Comparison of ENCODE assay signal across 1 cellular context in the genomic region with DNA sequence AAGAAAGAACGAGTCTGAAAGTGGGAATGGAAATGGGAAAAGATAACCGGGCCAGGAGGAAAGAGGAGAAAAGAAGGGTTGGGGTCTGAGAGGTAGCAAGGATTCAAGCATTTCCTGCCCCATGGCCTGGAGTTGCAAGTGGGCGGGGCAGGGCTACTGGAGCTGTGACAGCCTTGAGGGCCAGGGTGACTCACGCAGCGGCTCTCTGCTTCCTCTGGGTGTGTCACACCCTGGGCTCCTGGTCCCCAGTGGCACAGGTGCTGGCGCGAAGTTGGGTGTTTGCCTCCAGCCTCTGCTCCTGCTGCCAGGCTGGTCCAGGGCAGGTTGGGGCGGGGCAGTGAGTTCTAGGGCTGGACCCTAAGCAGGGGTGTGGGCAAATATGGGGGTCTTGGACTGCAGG.
A peak's percentile ranks its signal among the peaks of the same experiment; 100 is the strongest.
TF ChIP-seq lines count a peak whose summit lies in the region.

No MANE protein-coding gene starts in this region.

TF ChIP-seq in HEK293, 187 proteins besides CTCF, POLR2A, EP300 and RAD21 (continued from another document and continues in another):
- TF ChIP-seq ZNF354C (tag by site-specific recombination; IDR thresholded peaks at IDR 0.05; ENCODE audit: borderline replicate concordance, low read depth) = no peak
- no peak for TF ChIP-seq ZNF114 (tag by site-specific recombination; IDR thresholded peaks at IDR 0.05)
- no peak for TF ChIP-seq ZNF558 (tag by site-specific recombination; IDR thresholded peaks at IDR 0.05)
- TF ChIP-seq, protein P1, sequence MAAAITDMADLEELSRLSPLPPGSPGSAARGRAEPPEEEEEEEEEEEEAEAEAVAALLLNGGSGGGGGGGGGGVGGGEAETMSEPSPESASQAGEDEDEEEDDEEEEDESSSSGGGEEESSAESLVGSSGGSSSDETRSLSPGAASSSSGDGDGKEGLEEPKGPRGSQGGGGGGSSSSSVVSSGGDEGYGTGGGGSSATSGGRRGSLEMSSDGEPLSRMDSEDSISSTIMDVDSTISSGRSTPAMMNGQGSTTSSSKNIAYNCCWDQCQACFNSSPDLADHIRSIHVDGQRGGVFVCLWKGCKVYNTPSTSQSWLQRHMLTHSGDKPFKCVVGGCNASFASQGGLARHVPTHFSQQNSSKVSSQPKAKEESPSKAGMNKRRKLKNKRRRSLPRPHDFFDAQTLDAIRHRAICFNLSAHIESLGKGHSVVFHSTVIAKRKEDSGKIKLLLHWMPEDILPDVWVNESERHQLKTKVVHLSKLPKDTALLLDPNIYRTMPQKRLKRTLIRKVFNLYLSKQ (tag by site-specific recombination; IDR thresholded peaks at IDR 0.05; ENCODE audit: borderline replicate concordance) = no peak
- TF ChIP-seq TCF7L2 (IDR thresholded peaks at IDR 0.05; ENCODE audit: borderline replicate concordance, low read depth, low read length) = no peak
- no peak for TF ChIP-seq ZNF658 (tag by site-specific recombination; IDR thresholded peaks at IDR 0.05)
- TF ChIP-seq ZNF202 (tag by site-specific recombination; IDR thresholded peaks at IDR 0.05; ENCODE audit: borderline replicate concordance) = no peak
- TF ChIP-seq ZNF184 (tag by site-specific recombination; IDR thresholded peaks at IDR 0.05) = no peak
- no peak for TF ChIP-seq ZNF514 (tag by site-specific recombination; IDR thresholded peaks at IDR 0.05)
- TF ChIP-seq, protein P2, sequence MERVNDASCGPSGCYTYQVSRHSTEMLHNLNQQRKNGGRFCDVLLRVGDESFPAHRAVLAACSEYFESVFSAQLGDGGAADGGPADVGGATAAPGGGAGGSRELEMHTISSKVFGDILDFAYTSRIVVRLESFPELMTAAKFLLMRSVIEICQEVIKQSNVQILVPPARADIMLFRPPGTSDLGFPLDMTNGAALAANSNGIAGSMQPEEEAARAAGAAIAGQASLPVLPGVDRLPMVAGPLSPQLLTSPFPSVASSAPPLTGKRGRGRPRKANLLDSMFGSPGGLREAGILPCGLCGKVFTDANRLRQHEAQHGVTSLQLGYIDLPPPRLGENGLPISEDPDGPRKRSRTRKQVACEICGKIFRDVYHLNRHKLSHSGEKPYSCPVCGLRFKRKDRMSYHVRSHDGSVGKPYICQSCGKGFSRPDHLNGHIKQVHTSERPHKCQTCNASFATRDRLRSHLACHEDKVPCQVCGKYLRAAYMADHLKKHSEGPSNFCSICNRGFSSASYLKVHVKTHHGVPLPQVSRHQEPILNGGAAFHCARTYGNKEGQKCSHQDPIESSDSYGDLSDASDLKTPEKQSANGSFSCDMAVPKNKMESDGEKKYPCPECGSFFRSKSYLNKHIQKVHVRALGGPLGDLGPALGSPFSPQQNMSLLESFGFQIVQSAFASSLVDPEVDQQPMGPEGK (tag by site-specific recombination; IDR thresholded peaks at IDR 0.05) = peak; percentile 45
- no peak for TF ChIP-seq REPIN1 (tag by site-specific recombination; IDR thresholded peaks at IDR 0.05; ENCODE audit: low read depth)
- TF ChIP-seq, protein P3, sequence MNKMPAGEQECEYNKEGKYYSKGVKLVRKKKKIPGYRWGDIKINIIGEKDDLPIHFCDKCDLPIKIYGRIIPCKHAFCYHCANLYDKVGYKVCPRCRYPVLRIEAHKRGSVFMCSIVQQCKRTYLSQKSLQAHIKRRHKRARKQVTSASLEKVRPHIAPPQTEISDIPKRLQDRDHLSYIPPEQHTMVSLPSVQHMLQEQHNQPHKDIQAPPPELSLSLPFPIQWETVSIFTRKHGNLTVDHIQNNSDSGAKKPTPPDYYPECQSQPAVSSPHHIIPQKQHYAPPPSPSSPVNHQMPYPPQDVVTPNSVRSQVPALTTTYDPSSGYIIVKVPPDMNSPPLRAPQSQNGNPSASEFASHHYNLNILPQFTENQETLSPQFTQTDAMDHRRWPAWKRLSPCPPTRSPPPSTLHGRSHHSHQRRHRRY (tag by site-specific recombination; IDR thresholded peaks at IDR 0.05) = no peak
- TF ChIP-seq ZFHX2 (tag by site-specific recombination; conservative IDR thresholded peaks at IDR 0.05) = 0 out of 2 replicates have a peak, but pooled peaks have one; percentile 33
- no peak for TF ChIP-seq ZNF157 (tag by site-specific recombination; IDR thresholded peaks at IDR 0.05)
- no peak for TF ChIP-seq ZBTB7A (tag by site-specific recombination; IDR thresholded peaks at IDR 0.05; ENCODE audit: low read depth)
- TF ChIP-seq WT1 (tag by site-specific recombination; IDR thresholded peaks at IDR 0.05) = no peak
- TF ChIP-seq, protein P4, sequence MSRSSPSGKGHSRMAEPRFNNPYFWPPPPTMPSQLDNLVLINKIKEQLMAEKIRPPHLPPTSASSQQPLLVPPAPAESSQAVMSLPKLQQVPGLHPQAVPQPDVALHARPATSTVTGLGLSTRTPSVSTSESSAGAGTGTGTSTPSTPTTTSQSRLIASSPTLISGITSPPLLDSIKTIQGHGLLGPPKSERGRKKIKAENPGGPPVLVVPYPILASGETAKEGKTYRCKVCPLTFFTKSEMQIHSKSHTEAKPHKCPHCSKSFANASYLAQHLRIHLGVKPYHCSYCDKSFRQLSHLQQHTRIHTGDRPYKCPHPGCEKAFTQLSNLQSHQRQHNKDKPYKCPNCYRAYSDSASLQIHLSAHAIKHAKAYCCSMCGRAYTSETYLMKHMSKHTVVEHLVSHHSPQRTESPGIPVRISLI (tag by site-specific recombination; IDR thresholded peaks at IDR 0.05) = no peak
- TF ChIP-seq, protein P5, sequence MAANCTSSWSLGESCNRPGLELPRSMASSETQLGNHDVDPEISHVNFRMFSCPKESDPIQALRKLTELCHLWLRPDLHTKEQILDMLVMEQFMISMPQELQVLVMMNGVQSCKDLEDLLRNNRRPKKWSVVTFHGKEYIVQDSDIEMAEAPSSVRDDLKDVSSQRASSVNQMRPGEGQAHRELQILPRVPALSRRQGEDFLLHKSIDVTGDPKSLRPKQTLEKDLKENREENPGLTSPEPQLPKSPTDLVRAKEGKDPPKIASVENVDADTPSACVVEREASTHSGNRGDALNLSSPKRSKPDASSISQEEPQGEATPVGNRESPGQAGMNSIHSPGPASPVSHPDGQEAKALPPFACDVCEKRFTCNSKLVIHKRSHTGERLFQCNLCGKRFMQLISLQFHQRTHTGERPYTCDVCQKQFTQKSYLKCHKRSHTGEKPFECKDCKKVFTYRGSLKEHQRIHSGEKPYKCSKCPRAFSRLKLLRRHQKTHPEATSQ (tag by site-specific recombination; IDR thresholded peaks at IDR 0.05) = no peak
- no peak for TF ChIP-seq ZNF214 (tag by site-specific recombination; IDR thresholded peaks at IDR 0.05; ENCODE audit: borderline replicate concordance)
- TF ChIP-seq, protein P6, sequence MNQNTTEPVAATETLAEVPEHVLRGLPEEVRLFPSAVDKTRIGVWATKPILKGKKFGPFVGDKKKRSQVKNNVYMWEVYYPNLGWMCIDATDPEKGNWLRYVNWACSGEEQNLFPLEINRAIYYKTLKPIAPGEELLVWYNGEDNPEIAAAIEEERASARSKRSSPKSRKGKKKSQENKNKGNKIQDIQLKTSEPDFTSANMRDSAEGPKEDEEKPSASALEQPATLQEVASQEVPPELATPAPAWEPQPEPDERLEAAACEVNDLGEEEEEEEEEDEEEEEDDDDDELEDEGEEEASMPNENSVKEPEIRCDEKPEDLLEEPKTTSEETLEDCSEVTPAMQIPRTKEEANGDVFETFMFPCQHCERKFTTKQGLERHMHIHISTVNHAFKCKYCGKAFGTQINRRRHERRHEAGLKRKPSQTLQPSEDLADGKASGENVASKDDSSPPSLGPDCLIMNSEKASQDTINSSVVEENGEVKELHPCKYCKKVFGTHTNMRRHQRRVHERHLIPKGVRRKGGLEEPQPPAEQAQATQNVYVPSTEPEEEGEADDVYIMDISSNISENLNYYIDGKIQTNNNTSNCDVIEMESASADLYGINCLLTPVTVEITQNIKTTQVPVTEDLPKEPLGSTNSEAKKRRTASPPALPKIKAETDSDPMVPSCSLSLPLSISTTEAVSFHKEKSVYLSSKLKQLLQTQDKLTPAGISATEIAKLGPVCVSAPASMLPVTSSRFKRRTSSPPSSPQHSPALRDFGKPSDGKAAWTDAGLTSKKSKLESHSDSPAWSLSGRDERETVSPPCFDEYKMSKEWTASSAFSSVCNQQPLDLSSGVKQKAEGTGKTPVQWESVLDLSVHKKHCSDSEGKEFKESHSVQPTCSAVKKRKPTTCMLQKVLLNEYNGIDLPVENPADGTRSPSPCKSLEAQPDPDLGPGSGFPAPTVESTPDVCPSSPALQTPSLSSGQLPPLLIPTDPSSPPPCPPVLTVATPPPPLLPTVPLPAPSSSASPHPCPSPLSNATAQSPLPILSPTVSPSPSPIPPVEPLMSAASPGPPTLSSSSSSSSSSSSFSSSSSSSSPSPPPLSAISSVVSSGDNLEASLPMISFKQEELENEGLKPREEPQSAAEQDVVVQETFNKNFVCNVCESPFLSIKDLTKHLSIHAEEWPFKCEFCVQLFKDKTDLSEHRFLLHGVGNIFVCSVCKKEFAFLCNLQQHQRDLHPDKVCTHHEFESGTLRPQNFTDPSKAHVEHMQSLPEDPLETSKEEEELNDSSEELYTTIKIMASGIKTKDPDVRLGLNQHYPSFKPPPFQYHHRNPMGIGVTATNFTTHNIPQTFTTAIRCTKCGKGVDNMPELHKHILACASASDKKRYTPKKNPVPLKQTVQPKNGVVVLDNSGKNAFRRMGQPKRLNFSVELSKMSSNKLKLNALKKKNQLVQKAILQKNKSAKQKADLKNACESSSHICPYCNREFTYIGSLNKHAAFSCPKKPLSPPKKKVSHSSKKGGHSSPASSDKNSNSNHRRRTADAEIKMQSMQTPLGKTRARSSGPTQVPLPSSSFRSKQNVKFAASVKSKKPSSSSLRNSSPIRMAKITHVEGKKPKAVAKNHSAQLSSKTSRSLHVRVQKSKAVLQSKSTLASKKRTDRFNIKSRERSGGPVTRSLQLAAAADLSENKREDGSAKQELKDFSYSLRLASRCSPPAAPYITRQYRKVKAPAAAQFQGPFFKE (tag by site-specific recombination; IDR thresholded peaks at IDR 0.05; ENCODE audit: borderline replicate concordance) = no peak
- TF ChIP-seq, protein P7, sequence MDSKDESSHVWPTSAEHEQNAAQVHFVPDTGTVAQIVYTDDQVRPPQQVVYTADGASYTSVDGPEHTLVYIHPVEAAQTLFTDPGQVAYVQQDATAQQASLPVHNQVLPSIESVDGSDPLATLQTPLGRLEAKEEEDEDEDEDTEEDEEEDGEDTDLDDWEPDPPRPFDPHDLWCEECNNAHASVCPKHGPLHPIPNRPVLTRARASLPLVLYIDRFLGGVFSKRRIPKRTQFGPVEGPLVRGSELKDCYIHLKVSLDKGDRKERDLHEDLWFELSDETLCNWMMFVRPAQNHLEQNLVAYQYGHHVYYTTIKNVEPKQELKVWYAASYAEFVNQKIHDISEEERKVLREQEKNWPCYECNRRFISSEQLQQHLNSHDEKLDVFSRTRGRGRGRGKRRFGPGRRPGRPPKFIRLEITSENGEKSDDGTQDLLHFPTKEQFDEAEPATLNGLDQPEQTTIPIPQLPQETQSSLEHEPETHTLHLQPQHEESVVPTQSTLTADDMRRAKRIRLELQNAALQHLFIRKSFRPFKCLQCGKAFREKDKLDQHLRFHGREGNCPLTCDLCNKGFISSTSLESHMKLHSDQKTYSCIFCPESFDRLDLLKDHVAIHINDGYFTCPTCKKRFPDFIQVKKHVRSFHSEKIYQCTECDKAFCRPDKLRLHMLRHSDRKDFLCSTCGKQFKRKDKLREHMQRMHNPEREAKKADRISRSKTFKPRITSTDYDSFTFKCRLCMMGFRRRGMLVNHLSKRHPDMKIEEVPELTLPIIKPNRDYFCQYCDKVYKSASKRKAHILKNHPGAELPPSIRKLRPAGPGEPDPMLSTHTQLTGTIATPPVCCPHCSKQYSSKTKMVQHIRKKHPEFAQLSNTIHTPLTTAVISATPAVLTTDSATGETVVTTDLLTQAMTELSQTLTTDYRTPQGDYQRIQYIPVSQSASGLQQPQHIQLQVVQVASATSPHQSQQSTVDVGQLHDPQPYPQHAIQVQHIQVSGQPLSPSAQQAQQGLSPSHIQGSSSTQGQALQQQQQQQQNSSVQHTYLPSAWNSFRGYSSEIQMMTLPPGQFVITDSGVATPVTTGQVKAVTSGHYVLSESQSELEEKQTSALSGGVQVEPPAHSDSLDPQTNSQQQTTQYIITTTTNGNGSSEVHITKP (tag by site-specific recombination; IDR thresholded peaks at IDR 0.05) = no peak
- no peak for TF ChIP-seq ZNF837 (tag by site-specific recombination; IDR thresholded peaks at IDR 0.05)
- TF ChIP-seq, protein P8, sequence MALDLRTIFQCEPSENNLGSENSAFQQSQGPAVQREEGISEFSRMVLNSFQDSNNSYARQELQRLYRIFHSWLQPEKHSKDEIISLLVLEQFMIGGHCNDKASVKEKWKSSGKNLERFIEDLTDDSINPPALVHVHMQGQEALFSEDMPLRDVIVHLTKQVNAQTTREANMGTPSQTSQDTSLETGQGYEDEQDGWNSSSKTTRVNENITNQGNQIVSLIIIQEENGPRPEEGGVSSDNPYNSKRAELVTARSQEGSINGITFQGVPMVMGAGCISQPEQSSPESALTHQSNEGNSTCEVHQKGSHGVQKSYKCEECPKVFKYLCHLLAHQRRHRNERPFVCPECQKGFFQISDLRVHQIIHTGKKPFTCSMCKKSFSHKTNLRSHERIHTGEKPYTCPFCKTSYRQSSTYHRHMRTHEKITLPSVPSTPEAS (tag by site-specific recombination; IDR thresholded peaks at IDR 0.05) = no peak
- TF ChIP-seq, protein P9, sequence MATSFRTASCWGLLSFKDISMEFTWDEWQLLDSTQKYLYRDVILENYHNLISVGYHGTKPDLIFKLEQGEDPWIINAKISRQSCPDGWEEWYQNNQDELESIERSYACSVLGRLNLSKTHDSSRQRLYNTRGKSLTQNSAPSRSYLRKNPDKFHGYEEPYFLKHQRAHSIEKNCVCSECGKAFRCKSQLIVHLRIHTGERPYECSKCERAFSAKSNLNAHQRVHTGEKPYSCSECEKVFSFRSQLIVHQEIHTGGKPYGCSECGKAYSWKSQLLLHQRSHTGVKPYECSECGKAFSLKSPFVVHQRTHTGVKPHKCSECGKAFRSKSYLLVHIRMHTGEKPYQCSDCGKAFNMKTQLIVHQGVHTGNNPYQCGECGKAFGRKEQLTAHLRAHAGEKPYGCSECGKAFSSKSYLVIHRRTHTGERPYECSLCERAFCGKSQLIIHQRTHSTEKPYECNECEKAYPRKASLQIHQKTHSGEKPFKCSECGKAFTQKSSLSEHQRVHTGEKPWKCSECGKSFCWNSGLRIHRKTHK (tag by site-specific recombination; IDR thresholded peaks at IDR 0.05) = no peak
- TF ChIP-seq, protein P10, sequence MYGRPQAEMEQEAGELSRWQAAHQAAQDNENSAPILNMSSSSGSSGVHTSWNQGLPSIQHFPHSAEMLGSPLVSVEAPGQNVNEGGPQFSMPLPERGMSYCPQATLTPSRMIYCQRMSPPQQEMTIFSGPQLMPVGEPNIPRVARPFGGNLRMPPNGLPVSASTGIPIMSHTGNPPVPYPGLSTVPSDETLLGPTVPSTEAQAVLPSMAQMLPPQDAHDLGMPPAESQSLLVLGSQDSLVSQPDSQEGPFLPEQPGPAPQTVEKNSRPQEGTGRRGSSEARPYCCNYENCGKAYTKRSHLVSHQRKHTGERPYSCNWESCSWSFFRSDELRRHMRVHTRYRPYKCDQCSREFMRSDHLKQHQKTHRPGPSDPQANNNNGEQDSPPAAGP (tag by site-specific recombination; IDR thresholded peaks at IDR 0.05) = peak; percentile 70; the same call in 1 of the 2 replicates
- no peak for TF ChIP-seq RBAK (tag by site-specific recombination; IDR thresholded peaks at IDR 0.05)
- TF ChIP-seq ZNF660 (tag by site-specific recombination; IDR thresholded peaks at IDR 0.05) = no peak
- TF ChIP-seq YY2 (tag by site-specific recombination; IDR thresholded peaks at IDR 0.05) = no peak
- TF ChIP-seq ZNF350 (tag by site-specific recombination; IDR thresholded peaks at IDR 0.05) = no peak
- peak; percentile 64 for TF ChIP-seq ZNF600 (tag by site-specific recombination; IDR thresholded peaks at IDR 0.05)
- no peak for TF ChIP-seq ZNF138 (tag by site-specific recombination; IDR thresholded peaks at IDR 0.05; ENCODE audit: borderline replicate concordance)
